ENCODE assay signal across 1 cellular context in genomic region chr10:100697070-100697469, GRCh38.
A peak's percentile ranks its signal among the peaks of the same experiment; 100 is the strongest.
TF ChIP-seq lines count a peak whose summit lies in the region.

No MANE protein-coding gene starts in this region.

TF ChIP-seq in HCT116, 20 proteins besides CTCF, POLR2A, EP300 and RAD21 (continued from another document):
- TF ChIP-seq ZBTB33 (IDR thresholded peaks at IDR 0.05; ENCODE audit: extremely low read depth, insufficient replicate concordance, low read length): no peak
- TF ChIP-seq TCF7L2 (IDR thresholded peaks at IDR 0.05; ENCODE audit: borderline replicate concordance, extremely low read depth, insufficient read depth, insufficient read length): peak; percentile 94
- TF ChIP-seq, protein P1, sequence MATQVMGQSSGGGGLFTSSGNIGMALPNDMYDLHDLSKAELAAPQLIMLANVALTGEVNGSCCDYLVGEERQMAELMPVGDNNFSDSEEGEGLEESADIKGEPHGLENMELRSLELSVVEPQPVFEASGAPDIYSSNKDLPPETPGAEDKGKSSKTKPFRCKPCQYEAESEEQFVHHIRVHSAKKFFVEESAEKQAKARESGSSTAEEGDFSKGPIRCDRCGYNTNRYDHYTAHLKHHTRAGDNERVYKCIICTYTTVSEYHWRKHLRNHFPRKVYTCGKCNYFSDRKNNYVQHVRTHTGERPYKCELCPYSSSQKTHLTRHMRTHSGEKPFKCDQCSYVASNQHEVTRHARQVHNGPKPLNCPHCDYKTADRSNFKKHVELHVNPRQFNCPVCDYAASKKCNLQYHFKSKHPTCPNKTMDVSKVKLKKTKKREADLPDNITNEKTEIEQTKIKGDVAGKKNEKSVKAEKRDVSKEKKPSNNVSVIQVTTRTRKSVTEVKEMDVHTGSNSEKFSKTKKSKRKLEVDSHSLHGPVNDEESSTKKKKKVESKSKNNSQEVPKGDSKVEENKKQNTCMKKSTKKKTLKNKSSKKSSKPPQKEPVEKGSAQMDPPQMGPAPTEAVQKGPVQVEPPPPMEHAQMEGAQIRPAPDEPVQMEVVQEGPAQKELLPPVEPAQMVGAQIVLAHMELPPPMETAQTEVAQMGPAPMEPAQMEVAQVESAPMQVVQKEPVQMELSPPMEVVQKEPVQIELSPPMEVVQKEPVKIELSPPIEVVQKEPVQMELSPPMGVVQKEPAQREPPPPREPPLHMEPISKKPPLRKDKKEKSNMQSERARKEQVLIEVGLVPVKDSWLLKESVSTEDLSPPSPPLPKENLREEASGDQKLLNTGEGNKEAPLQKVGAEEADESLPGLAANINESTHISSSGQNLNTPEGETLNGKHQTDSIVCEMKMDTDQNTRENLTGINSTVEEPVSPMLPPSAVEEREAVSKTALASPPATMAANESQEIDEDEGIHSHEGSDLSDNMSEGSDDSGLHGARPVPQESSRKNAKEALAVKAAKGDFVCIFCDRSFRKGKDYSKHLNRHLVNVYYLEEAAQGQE (IDR thresholded peaks at IDR 0.05; ENCODE audit: low read depth): no peak
- TF ChIP-seq ELF1 (IDR thresholded peaks at IDR 0.05; ENCODE audit: borderline replicate concordance, low read depth): no peak
- TF ChIP-seq CEBPB (IDR thresholded peaks at IDR 0.05; ENCODE audit: low read depth): peak; percentile 26; the same call in 1 of the 2 replicates
- TF ChIP-seq, protein P2, sequence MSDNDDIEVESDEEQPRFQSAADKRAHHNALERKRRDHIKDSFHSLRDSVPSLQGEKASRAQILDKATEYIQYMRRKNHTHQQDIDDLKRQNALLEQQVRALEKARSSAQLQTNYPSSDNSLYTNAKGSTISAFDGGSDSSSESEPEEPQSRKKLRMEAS (IDR thresholded peaks at IDR 0.05): peak; percentile 44; the same call in 1 of the 2 replicates
- peak; percentile 51; the same call in 1 of the 2 replicates for TF ChIP-seq SIN3A (IDR thresholded peaks at IDR 0.05; ENCODE audit: low read depth)
- TF ChIP-seq EZH2 (IDR thresholded peaks at IDR 0.05): no peak
- peak; percentile 72 for TF ChIP-seq FOSL1 (IDR thresholded peaks at IDR 0.05; ENCODE audit: low read depth)
- peak; percentile 34; the same call in 1 of the 2 replicates for TF ChIP-seq POLR2AphosphoS5 (IDR thresholded peaks at IDR 0.05; ENCODE audit: low read depth, low read length)
- TF ChIP-seq CBX3 (IDR thresholded peaks at IDR 0.05; ENCODE audit: low read depth): peak; percentile 92; the same call in 1 of the 2 replicates
- TF ChIP-seq SP1 (IDR thresholded peaks at IDR 0.05; ENCODE audit: low read depth): peak; percentile 48; the same call in 1 of the 2 replicates
